ENCODE assay signal across 10 cellular contexts in the genomic region with DNA sequence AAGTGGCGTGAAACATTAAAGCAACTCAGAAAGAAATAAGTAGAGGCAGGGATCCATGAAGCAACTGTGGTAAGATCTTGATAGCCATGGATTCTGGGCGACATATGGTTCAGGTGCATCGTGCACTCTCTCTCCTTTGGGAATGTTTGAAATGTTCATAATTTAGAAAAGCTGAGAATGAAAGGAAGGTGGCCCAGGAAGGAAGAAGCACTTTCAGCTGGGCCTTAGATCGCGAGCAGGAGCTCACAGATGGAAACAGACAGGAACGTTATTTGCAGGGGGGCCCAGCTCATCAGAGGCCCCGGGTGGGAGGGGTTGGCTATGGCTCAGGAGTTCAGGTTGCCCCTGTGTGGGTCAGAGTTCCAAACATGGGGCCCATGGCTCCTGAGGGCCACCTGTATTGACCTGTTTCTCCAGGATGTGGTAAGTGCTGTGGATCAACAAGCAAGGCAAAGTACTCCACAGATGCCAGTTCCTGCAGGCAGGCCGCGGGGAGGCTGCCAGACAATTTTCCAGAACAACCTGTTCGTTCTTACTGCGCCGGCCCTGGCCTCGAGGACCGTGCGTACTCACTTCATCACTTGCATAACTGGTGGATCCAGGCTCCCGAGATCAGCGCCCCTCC.
DNase-seq lines count a peak whose midpoint lies in the region; ATAC-seq and TF ChIP-seq lines count a peak whose summit lies in the region.
"Had no signal": no experiment of that assay in that cellular context is flagged by ENCODE, and none has a peak within 500 bp of the region (broad histone marks: within the 10 kb centered on the region; RNA-seq: fewer than 3 reads in every experiment).

No MANE protein-coding gene starts in this region.

- H3K9ac ChIP-seq in mammary epithelial cell (ENCODE audit: insufficient read depth, low read length) = no peak overlapping the region

- peak; percentile 77 to 98 for DNase-seq in T47D (ENCODE audit: low read depth in 1 of 2, low spot score in 1 of 2)
- DNase-seq in mammary epithelial cell = no peak
- no peak for DNase-seq in activated T-helper 1 cell treated with anti-CD3 and anti-CD28 coated beads, Interleukin-12 subunit alpha, Interleukin-12 subunit beta, Interleukin-2, Interleukin-4 antibody, amounts not matched to agents 30 ng/mL and 10 ng/mL and 1 ng/mL, durations not matched to agents 14 hours and 24 hours and 36 hours (ENCODE audit: low spot score)
- DNase-seq in right lobe of liver = peak; percentile 83 to 95 (median 94)
- DNase-seq in transverse colon = no peak
- no peak for DNase-seq in stimulated activated CD4-positive, alpha-beta T cell treated with anti-CD3 and anti-CD28 coated beads, Interleukin-2, amount 100 ng/mL, for 48 hours
- DNase-seq in occipital lobe (lab: John Stamatoyannopoulos, UW) = no peak
- DNase-seq: activated CD8-positive, alpha-beta memory T cell treated with anti-CD3 and anti-CD28 coated beads, Interleukin-2, amount 10 ng/mL, durations not matched to agents 7 days and 5 days; NCI-H2171 treated with DMSO at 0.1 percent for 48 hours had no signal

- H3K79me2 ChIP-seq in mammary epithelial cell (ENCODE audit: insufficient read depth, low read length) = no peaks in the 10 kb centered on the region

- H3K4me1 ChIP-seq in mammary epithelial cell (ENCODE audit: insufficient read depth, low read length) (peaks cover 10% of the 10 kb centered on the region), right lobe of liver (peaks cover 0 to 53% (median 19%) of the 10 kb centered on the region in 4 donors), transverse colon (peaks cover 4 to 33% (median 19%) of the 10 kb centered on the region in 4 donors)

- BruUV-seq in mammary epithelial cell (replicated peaks; lab: Mats Ljungman, UMichigan) = no TSS peak

- no peaks in the 10 kb centered on the region for H3K27me3 Mint-ChIP-seq in activated T-helper 1 cell treated with anti-CD3 and anti-CD28 coated beads, Interleukin-12 subunit alpha, Interleukin-12 subunit beta, Interleukin-2, Interleukin-4 antibody, amounts not matched to agents 30 ng/mL and 10 ng/mL and 1 ng/mL, durations not matched to agents 14 hours and 24 hours and 36 hours (ENCODE audit: insufficient read depth)
- H3K27me3 Mint-ChIP-seq: activated CD8-positive, alpha-beta memory T cell treated with anti-CD3 and anti-CD28 coated beads, Interleukin-2, amount 10 ng/mL, durations not matched to agents 7 days and 5 days had no signal

- TF ChIP-seq POLR2A in right lobe of liver (IDR thresholded peaks at IDR 0.05) = no peak
- TF ChIP-seq POLR2A in transverse colon (IDR thresholded peaks at IDR 0.05) = no peak

- no peak overlapping the region for H3K4me3 ChIP-seq in mammary epithelial cell (replicated peaks in 1 of 3; ENCODE audit: insufficient read depth in 1 of 3, low read depth in 2 of 3, low read length in 3 of 3)
- no peak overlapping the region for H3K4me3 ChIP-seq in right lobe of liver
- H3K4me3 ChIP-seq in transverse colon = no peak overlapping the region

- intact Hi-C loops in mammary epithelial cell (cut with micrococcal nuclease) = no loop called here
- intact Hi-C loops in activated T-helper 1 cell treated with anti-CD3 and anti-CD28 coated beads, Interleukin-12 subunit alpha, Interleukin-12 subunit beta, Interleukin-2, Interleukin-4 antibody, amounts not matched to agents 30 ng/mL and 10 ng/mL and 1 ng/mL, durations not matched to agents 14 hours and 24 hours and 36 hours (cut with micrococcal nuclease) = no loop called here
- intact Hi-C loops in right lobe of liver (cut with DNase I) = loop anchor here (5.0 kb wide), 2 partner anchors 82 to 87 kb away; no protein-coding TSS in a partner anchor
- intact Hi-C loops in transverse colon (cut with DNase I; ENCODE audit: low total_unique reads) = no loop called here

- in situ Hi-C loops in T47D (cut with HindIII; ENCODE audit: low pct_unique_long_range_greater_than_20kb, low sequenced_read_pairs) = no loop called here
- in situ Hi-C loops in mammary epithelial cell (cut with MboI; ENCODE audit: low sequenced_read_pairs in 2 of 2) = no loop called here
- in situ Hi-C loops in transverse colon (cut with MboI; ENCODE audit: low pct_ligation_motif_present in 1 of 4, low pct_unique_long_range_greater_than_20kb in 1 of 4, low sequenced_read_pairs in 3 of 4) = no loop called here

- peak; percentile 59 to 78 (median 73) for ATAC-seq in right lobe of liver
- ATAC-seq in GM19395 (IDR thresholded peaks at IDR 0.05; ENCODE audit: unreplicated experiment) = no peak

- no peaks in the 10 kb centered on the region for H3K9me3 Mint-ChIP-seq in activated T-helper 1 cell treated with anti-CD3 and anti-CD28 coated beads, Interleukin-12 subunit alpha, Interleukin-12 subunit beta, Interleukin-2, Interleukin-4 antibody, amounts not matched to agents 30 ng/mL and 10 ng/mL and 1 ng/mL, durations not matched to agents 14 hours and 24 hours and 36 hours

- H3K36me3 ChIP-seq in mammary epithelial cell (ENCODE audit: insufficient read depth, low read length) = no peaks in the 10 kb centered on the region
- H3K36me3 ChIP-seq in right lobe of liver = no peaks in the 10 kb centered on the region
- no peaks in the 10 kb centered on the region for H3K36me3 ChIP-seq in transverse colon

- H4K20me1 ChIP-seq in mammary epithelial cell (ENCODE audit: insufficient read depth, low read length) = no peaks in the 10 kb centered on the region

- H3K9me3 ChIP-seq in mammary epithelial cell (replicated peaks; ENCODE audit: insufficient read depth, low read length) (no peaks in the 10 kb centered on the region), right lobe of liver (no peaks in the 10 kb centered on the region), transverse colon (no peaks in the 10 kb centered on the region)

- TF ChIP-seq CTCF in mammary epithelial cell (conservative IDR thresholded peaks at IDR 0.05 in 1 of 2, IDR thresholded peaks at IDR 0.05 in 1 of 2; ENCODE audit: extremely low read depth in 1 of 2, insufficient read depth in 1 of 2, low read depth in 1 of 2, low read length in 2 of 2) (no peak), right lobe of liver (IDR thresholded peaks at IDR 0.05) (no peak), transverse colon (IDR thresholded peaks at IDR 0.05) (no peak)

- CTCF ChIA-PET in mammary epithelial cell (lab: Charles Lee; ENCODE audit: low non-redundant PET) = no interaction called here

- dilution Hi-C loops in mammary epithelial cell (cut with HindIII; ENCODE audit: low sequenced_read_pairs) = loop anchor here (5.0 kb wide), 3 partner anchors 42 to 217 kb away; no protein-coding TSS in a partner anchor

- no peaks in the 10 kb centered on the region for H3K27me3 ChIP-seq in mammary epithelial cell (ENCODE audit: insufficient read depth, low read length)
- no peaks in the 10 kb centered on the region for H3K27me3 ChIP-seq in right lobe of liver
- no peaks in the 10 kb centered on the region for H3K27me3 ChIP-seq in transverse colon

- H2AFZ ChIP-seq in mammary epithelial cell (ENCODE audit: low read depth, low read length) = no peak overlapping the region

- H3K36me3 Mint-ChIP-seq in activated T-helper 1 cell treated with anti-CD3 and anti-CD28 coated beads, Interleukin-12 subunit alpha, Interleukin-12 subunit beta, Interleukin-2, Interleukin-4 antibody, amounts not matched to agents 30 ng/mL and 10 ng/mL and 1 ng/mL, durations not matched to agents 14 hours and 24 hours and 36 hours (ENCODE audit: low read depth) = no peaks in the 10 kb centered on the region
- H3K36me3 Mint-ChIP-seq: activated CD8-positive, alpha-beta memory T cell treated with anti-CD3 and anti-CD28 coated beads, Interleukin-2, amount 10 ng/mL, durations not matched to agents 7 days and 5 days had no signal

- H3K27ac Mint-ChIP-seq in activated T-helper 1 cell treated with anti-CD3 and anti-CD28 coated beads, Interleukin-12 subunit alpha, Interleukin-12 subunit beta, Interleukin-2, Interleukin-4 antibody, amounts not matched to agents 30 ng/mL and 10 ng/mL and 1 ng/mL, durations not matched to agents 14 hours and 24 hours and 36 hours = peak overlapping the region; percentile 40
- H3K27ac Mint-ChIP-seq: activated CD8-positive, alpha-beta memory T cell treated with anti-CD3 and anti-CD28 coated beads, Interleukin-2, amount 10 ng/mL, durations not matched to agents 7 days and 5 days had no signal

- 70% methylated on average over 16 of the region's 17 CpGs for WGBS in mammary epithelial cell (ENCODE audit: low coverage, missing lambda C conversion rate)
- WGBS in right lobe of liver (ENCODE audit: insufficient coverage, low coverage, low lambda C conversion rate, missing lambda C conversion rate) = 49% methylated on average over 13 of the region's 17 CpGs
- WGBS in transverse colon (ENCODE audit: low coverage in 1 of 2), 2 donors = 93% methylated on average over 7 to 17 of the region's 17 CpGs

- no peak overlapping the region for H3K4me2 ChIP-seq in mammary epithelial cell (ENCODE audit: insufficient read depth, low read depth, low read length)

- H3K4me3 Mint-ChIP-seq in activated T-helper 1 cell treated with anti-CD3 and anti-CD28 coated beads, Interleukin-12 subunit alpha, Interleukin-12 subunit beta, Interleukin-2, Interleukin-4 antibody, amounts not matched to agents 30 ng/mL and 10 ng/mL and 1 ng/mL, durations not matched to agents 14 hours and 24 hours and 36 hours = no peak overlapping the region
- H3K4me3 Mint-ChIP-seq: activated CD8-positive, alpha-beta memory T cell treated with anti-CD3 and anti-CD28 coated beads, Interleukin-2, amount 10 ng/mL, durations not matched to agents 7 days and 5 days had no signal

- H3K27ac ChIP-seq in mammary epithelial cell (ENCODE audit: insufficient read depth, low read depth, low read length) (no peak overlapping the region), right lobe of liver (peak overlapping the region; percentile 92 to 100 (median 93)), transverse colon (peak overlapping the region; percentile 56 to 67 (median 61))

- no peak for TF ChIP-seq EP300 in transverse colon (IDR thresholded peaks at IDR 0.05; ENCODE audit: low read depth)

- H3K4me1 Mint-ChIP-seq in activated T-helper 1 cell treated with anti-CD3 and anti-CD28 coated beads, Interleukin-12 subunit alpha, Interleukin-12 subunit beta, Interleukin-2, Interleukin-4 antibody, amounts not matched to agents 30 ng/mL and 10 ng/mL and 1 ng/mL, durations not matched to agents 14 hours and 24 hours and 36 hours (ENCODE audit: low read depth) = peaks cover 56% of the 10 kb centered on the region

Comparison
In these comparisons a context has a peak if more than half of its experiments do, and no peak if none do; other contexts are left out.
1. DNase-seq: peak in T47D (2 of 2) and right lobe of liver (3 of 3); none in mammary epithelial cell (single experiment), activated T-helper 1 cell treated with anti-CD3 and anti-CD28 coated beads, Interleukin-12 subunit alpha, Interleukin-12 subunit beta, Interleukin-2, Interleukin-4 antibody, amounts not matched to agents 30 ng/mL and 10 ng/mL and 1 ng/mL, durations not matched to agents 14 hours and 24 hours and 36 hours (single experiment), transverse colon (single experiment), stimulated activated CD4-positive, alpha-beta T cell treated with anti-CD3 and anti-CD28 coated beads, Interleukin-2, amount 100 ng/mL, for 48 hours (0 of 2) and occipital lobe (single experiment).
2. intact Hi-C loops: an anchor here in right lobe of liver (5.0 kb wide); none called in mammary epithelial cell, activated T-helper 1 cell treated with anti-CD3 and anti-CD28 coated beads, Interleukin-12 subunit alpha, Interleukin-12 subunit beta, Interleukin-2, Interleukin-4 antibody, amounts not matched to agents 30 ng/mL and 10 ng/mL and 1 ng/mL, durations not matched to agents 14 hours and 24 hours and 36 hours and transverse colon.